Comparison of ENCODE assay signal across 2 cellular contexts in the genomic region with DNA sequence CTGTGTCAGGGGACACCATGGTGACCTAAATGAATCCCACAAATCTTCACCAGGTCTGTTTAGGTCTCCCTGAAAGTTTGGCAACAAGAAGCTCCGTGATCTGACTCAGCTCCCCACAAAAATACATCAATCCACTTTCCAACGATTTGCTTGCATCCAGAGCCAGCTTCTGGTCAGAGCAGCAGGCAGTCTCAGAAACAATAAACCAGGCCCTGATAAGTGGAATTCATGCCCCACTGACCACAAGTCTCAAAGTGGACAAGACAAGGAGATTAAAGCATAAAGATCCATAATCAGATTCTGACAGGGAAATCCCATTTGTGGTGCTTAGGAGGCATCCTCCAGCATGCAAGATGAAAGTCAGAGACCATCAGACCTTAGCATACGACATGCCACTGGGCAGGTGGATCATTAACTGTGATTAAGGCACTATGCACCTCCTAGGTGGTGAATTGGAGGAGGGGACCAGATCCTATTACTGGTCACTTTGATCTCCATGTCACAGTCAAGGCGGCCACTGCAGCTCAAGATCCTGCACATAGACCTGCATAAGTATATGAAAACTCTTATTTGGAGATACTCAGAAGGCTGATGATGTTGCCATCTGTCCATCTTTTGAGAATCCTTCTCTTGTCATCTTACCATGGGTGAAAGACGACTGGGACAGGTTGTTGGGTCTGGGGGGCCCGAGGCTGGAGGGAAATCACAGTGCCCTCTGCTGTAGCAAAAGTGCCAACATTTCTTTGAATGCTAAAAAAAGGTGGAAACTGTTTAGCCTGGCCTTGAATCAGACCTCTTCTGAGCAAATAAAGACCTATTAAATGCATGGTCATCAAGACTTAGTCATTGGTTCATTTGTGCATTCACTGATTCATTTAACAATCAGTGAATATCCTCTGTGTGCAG.
TF ChIP-seq lines count a peak whose summit lies in the region.

No MANE protein-coding gene starts in this region.

TF ChIP-seq in SK-N-SH, 30 proteins besides CTCF, POLR2A, EP300 and RAD21 (continued from another document):
- TF ChIP-seq, protein P1, sequence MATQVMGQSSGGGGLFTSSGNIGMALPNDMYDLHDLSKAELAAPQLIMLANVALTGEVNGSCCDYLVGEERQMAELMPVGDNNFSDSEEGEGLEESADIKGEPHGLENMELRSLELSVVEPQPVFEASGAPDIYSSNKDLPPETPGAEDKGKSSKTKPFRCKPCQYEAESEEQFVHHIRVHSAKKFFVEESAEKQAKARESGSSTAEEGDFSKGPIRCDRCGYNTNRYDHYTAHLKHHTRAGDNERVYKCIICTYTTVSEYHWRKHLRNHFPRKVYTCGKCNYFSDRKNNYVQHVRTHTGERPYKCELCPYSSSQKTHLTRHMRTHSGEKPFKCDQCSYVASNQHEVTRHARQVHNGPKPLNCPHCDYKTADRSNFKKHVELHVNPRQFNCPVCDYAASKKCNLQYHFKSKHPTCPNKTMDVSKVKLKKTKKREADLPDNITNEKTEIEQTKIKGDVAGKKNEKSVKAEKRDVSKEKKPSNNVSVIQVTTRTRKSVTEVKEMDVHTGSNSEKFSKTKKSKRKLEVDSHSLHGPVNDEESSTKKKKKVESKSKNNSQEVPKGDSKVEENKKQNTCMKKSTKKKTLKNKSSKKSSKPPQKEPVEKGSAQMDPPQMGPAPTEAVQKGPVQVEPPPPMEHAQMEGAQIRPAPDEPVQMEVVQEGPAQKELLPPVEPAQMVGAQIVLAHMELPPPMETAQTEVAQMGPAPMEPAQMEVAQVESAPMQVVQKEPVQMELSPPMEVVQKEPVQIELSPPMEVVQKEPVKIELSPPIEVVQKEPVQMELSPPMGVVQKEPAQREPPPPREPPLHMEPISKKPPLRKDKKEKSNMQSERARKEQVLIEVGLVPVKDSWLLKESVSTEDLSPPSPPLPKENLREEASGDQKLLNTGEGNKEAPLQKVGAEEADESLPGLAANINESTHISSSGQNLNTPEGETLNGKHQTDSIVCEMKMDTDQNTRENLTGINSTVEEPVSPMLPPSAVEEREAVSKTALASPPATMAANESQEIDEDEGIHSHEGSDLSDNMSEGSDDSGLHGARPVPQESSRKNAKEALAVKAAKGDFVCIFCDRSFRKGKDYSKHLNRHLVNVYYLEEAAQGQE (IDR thresholded peaks at IDR 0.05; ENCODE audit: low read depth, low read length) = no peak
- TF ChIP-seq MXI1 (IDR thresholded peaks at IDR 0.05; ENCODE audit: low read depth, low read length) = no peak
- no peak for TF ChIP-seq TCF12 (IDR thresholded peaks at IDR 0.05)
- no peak for TF ChIP-seq SIN3A (IDR thresholded peaks at IDR 0.05; ENCODE audit: borderline replicate concordance, low read depth, low read length)
- no peak for TF ChIP-seq JUND (IDR thresholded peaks at IDR 0.05)
- no peak for TF ChIP-seq FOXM1 (IDR thresholded peaks at IDR 0.05; ENCODE audit: low read depth)
TF ChIP-seq in SK-N-SH: peak in this region for 0.

TF ChIP-seq in SK-N-SH treated with all-trans-retinoic acid at 6 μM for 48 hours, 23 proteins besides CTCF, POLR2A, EP300 and RAD21 (continued from another document):
- TF ChIP-seq, protein P2, sequence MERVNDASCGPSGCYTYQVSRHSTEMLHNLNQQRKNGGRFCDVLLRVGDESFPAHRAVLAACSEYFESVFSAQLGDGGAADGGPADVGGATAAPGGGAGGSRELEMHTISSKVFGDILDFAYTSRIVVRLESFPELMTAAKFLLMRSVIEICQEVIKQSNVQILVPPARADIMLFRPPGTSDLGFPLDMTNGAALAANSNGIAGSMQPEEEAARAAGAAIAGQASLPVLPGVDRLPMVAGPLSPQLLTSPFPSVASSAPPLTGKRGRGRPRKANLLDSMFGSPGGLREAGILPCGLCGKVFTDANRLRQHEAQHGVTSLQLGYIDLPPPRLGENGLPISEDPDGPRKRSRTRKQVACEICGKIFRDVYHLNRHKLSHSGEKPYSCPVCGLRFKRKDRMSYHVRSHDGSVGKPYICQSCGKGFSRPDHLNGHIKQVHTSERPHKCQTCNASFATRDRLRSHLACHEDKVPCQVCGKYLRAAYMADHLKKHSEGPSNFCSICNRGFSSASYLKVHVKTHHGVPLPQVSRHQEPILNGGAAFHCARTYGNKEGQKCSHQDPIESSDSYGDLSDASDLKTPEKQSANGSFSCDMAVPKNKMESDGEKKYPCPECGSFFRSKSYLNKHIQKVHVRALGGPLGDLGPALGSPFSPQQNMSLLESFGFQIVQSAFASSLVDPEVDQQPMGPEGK (CRISPR knock-in tag; IDR thresholded peaks at IDR 0.05; ENCODE audit: borderline replicate concordance) = no peak
- TF ChIP-seq, protein P3, sequence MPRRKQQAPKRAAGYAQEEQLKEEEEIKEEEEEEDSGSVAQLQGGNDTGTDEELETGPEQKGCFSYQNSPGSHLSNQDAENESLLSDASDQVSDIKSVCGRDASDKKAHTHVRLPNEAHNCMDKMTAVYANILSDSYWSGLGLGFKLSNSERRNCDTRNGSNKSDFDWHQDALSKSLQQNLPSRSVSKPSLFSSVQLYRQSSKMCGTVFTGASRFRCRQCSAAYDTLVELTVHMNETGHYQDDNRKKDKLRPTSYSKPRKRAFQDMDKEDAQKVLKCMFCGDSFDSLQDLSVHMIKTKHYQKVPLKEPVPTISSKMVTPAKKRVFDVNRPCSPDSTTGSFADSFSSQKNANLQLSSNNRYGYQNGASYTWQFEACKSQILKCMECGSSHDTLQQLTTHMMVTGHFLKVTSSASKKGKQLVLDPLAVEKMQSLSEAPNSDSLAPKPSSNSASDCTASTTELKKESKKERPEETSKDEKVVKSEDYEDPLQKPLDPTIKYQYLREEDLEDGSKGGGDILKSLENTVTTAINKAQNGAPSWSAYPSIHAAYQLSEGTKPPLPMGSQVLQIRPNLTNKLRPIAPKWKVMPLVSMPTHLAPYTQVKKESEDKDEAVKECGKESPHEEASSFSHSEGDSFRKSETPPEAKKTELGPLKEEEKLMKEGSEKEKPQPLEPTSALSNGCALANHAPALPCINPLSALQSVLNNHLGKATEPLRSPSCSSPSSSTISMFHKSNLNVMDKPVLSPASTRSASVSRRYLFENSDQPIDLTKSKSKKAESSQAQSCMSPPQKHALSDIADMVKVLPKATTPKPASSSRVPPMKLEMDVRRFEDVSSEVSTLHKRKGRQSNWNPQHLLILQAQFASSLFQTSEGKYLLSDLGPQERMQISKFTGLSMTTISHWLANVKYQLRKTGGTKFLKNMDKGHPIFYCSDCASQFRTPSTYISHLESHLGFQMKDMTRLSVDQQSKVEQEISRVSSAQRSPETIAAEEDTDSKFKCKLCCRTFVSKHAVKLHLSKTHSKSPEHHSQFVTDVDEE (CRISPR knock-in tag; IDR thresholded peaks at IDR 0.05) = no peak
- no peak for TF ChIP-seq ISL1 (CRISPR knock-in tag; IDR thresholded peaks at IDR 0.05)
- TF ChIP-seq OSR1 (CRISPR knock-in tag; IDR thresholded peaks at IDR 0.05) = no peak
- no peak for TF ChIP-seq BACH2 (CRISPR knock-in tag; IDR thresholded peaks at IDR 0.05; ENCODE audit: borderline replicate concordance)
- TF ChIP-seq, protein P4, sequence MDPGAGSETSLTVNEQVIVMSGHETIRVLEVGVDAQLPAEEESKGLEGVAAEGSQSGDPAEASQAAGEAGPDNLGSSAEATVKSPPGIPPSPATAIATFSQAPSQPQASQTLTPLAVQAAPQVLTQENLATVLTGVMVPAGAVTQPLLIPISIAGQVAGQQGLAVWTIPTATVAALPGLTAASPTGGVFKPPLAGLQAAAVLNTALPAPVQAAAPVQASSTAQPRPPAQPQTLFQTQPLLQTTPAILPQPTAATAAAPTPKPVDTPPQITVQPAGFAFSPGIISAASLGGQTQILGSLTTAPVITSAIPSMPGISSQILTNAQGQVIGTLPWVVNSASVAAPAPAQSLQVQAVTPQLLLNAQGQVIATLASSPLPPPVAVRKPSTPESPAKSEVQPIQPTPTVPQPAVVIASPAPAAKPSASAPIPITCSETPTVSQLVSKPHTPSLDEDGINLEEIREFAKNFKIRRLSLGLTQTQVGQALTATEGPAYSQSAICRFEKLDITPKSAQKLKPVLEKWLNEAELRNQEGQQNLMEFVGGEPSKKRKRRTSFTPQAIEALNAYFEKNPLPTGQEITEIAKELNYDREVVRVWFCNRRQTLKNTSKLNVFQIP (CRISPR knock-in tag; IDR thresholded peaks at IDR 0.05; ENCODE audit: borderline replicate concordance, low read depth) = no peak
- TF ChIP-seq ZFP3 (CRISPR knock-in tag; IDR thresholded peaks at IDR 0.05) = no peak
